Comparison of ENCODE assay signal across 1 cellular context in the genomic region with DNA sequence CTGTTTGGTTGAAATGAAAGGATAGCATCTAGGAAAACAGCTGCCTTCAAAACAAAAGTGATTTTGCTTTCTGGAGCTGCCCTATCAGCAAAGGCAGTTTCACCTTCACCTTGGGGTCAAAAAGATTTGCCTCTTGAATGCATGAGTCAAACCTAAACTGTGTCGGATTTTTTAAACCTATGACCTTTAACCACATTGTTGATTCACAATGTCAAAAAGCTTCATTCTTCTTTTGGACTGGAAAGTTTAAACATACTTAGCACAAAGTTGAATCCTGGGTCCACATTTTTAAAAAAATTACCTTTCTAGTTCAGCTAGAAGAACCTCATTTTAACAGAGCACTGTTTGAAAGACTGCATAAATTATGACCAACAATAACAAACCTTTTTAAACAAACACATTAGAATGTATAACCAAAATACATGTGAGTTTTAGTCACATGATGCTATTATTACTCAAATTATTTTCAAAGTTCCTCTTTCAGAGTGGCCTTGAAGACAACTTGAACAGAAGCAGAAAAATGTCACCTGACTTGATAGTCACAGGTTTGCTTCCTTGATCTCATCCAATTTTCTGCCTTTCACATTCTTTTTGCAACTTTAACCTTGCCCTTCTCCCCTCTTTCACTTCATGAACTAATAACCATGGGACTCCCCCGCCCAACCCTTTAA.
TF ChIP-seq lines count a peak whose summit lies in the region.

No MANE protein-coding gene starts in this region.

TF ChIP-seq in GM12878, 131 proteins besides CTCF, POLR2A, EP300 and RAD21 (continued from another document and continues in another):
- no peak for TF ChIP-seq BRCA1 (IDR thresholded peaks at IDR 0.05; ENCODE audit: low read depth, low read length)
- no peak for TF ChIP-seq KDM1A (IDR thresholded peaks at IDR 0.05; ENCODE audit: borderline replicate concordance)
- TF ChIP-seq RBBP5 (conservative IDR thresholded peaks at IDR 0.05), result peak; percentile 97
- TF ChIP-seq WRNIP1 (IDR thresholded peaks at IDR 0.05; ENCODE audit: borderline replicate concordance, low read depth, low read length), result no peak
- TF ChIP-seq, protein P1, sequence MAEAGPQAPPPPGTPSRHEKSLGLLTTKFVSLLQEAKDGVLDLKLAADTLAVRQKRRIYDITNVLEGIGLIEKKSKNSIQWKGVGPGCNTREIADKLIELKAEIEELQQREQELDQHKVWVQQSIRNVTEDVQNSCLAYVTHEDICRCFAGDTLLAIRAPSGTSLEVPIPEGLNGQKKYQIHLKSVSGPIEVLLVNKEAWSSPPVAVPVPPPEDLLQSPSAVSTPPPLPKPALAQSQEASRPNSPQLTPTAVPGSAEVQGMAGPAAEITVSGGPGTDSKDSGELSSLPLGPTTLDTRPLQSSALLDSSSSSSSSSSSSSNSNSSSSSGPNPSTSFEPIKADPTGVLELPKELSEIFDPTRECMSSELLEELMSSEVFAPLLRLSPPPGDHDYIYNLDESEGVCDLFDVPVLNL (IDR thresholded peaks at IDR 0.05; ENCODE audit: low read depth, low read length), result no peak
- TF ChIP-seq, protein P2, sequence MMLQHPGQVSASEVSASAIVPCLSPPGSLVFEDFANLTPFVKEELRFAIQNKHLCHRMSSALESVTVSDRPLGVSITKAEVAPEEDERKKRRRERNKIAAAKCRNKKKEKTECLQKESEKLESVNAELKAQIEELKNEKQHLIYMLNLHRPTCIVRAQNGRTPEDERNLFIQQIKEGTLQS (IDR thresholded peaks at IDR 0.05; ENCODE audit: borderline replicate concordance, extremely low read depth, low read depth, low read length), result no peak
- peak; percentile 46 for TF ChIP-seq IKZF1 (conservative IDR thresholded peaks at IDR 0.05)
- TF ChIP-seq RUNX3 (IDR thresholded peaks at IDR 0.05; ENCODE audit: low read length), result peak; percentile 98
- peak; percentile 91 for TF ChIP-seq NR2C1 (IDR thresholded peaks at IDR 0.05)
- no peak for TF ChIP-seq CBX3 (IDR thresholded peaks at IDR 0.05; ENCODE audit: borderline replicate concordance, low read depth)
- TF ChIP-seq FOXM1 (IDR thresholded peaks at IDR 0.05; ENCODE audit: low read depth, low read length), result peak; percentile 95
- TF ChIP-seq RAD51 (IDR thresholded peaks at IDR 0.05), result peak; percentile 98
- TF ChIP-seq, protein P3, sequence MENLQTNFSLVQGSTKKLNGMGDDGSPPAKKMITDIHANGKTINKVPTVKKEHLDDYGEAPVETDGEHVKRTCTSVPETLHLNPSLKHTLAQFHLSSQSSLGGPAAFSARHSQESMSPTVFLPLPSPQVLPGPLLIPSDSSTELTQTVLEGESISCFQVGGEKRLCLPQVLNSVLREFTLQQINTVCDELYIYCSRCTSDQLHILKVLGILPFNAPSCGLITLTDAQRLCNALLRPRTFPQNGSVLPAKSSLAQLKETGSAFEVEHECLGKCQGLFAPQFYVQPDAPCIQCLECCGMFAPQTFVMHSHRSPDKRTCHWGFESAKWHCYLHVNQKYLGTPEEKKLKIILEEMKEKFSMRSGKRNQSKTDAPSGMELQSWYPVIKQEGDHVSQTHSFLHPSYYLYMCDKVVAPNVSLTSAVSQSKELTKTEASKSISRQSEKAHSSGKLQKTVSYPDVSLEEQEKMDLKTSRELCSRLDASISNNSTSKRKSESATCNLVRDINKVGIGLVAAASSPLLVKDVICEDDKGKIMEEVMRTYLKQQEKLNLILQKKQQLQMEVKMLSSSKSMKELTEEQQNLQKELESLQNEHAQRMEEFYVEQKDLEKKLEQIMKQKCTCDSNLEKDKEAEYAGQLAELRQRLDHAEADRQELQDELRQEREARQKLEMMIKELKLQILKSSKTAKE (IDR thresholded peaks at IDR 0.05; ENCODE audit: low read depth, poor library complexity, severe bottlenecking), result peak; percentile 95
- peak; percentile 44 for TF ChIP-seq MXI1 (IDR thresholded peaks at IDR 0.05; ENCODE audit: low read depth, low read length)
- no peak for TF ChIP-seq TCF3 (IDR thresholded peaks at IDR 0.05; ENCODE audit: borderline replicate concordance, insufficient read depth, low read depth, low read length)
- TF ChIP-seq SIX5 (IDR thresholded peaks at IDR 0.05; ENCODE audit: low read depth, low read length, severe bottlenecking), result peak; percentile 24
- TF ChIP-seq NFIC (IDR thresholded peaks at IDR 0.05; ENCODE audit: low read depth, low read length), result peak; percentile 94
- TF ChIP-seq, protein P4, sequence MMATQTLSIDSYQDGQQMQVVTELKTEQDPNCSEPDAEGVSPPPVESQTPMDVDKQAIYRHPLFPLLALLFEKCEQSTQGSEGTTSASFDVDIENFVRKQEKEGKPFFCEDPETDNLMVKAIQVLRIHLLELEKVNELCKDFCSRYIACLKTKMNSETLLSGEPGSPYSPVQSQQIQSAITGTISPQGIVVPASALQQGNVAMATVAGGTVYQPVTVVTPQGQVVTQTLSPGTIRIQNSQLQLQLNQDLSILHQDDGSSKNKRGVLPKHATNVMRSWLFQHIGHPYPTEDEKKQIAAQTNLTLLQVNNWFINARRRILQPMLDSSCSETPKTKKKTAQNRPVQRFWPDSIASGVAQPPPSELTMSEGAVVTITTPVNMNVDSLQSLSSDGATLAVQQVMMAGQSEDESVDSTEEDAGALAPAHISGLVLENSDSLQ (IDR thresholded peaks at IDR 0.05), result peak; percentile 64; the same call in 1 of the 2 replicates
- no peak for TF ChIP-seq YY1 (IDR thresholded peaks at IDR 0.05; ENCODE audit: low read depth, low read length)
- TF ChIP-seq PAX5 (IDR thresholded peaks at IDR 0.05; ENCODE audit: borderline replicate concordance, low read depth, low read length), result peak; percentile 75; the same call in 1 of the 2 replicates
- TF ChIP-seq HDAC2 (IDR thresholded peaks at IDR 0.05), result no peak
- no peak for TF ChIP-seq YBX1 (IDR thresholded peaks at IDR 0.05)
- peak; percentile 48; the same call in 1 of the 2 replicates for TF ChIP-seq TBL1XR1 (IDR thresholded peaks at IDR 0.05; ENCODE audit: low read depth, low read length)
- peak; percentile 88 for TF ChIP-seq POU2F2 (IDR thresholded peaks at IDR 0.05; ENCODE audit: borderline replicate concordance, low read depth, low read length)
- no peak; the same call in 1 of the 2 replicates for TF ChIP-seq BACH1 (IDR thresholded peaks at IDR 0.05; ENCODE audit: borderline replicate concordance)
- TF ChIP-seq CBFB (IDR thresholded peaks at IDR 0.05; ENCODE audit: low read depth), result 0 out of 2 replicates have a peak, but pooled peaks have one; percentile 68
- TF ChIP-seq EZH2 (IDR thresholded peaks at IDR 0.05; ENCODE audit: borderline replicate concordance, control insufficient read depth, low read depth, low read length), result no peak
- TF ChIP-seq, protein P5, sequence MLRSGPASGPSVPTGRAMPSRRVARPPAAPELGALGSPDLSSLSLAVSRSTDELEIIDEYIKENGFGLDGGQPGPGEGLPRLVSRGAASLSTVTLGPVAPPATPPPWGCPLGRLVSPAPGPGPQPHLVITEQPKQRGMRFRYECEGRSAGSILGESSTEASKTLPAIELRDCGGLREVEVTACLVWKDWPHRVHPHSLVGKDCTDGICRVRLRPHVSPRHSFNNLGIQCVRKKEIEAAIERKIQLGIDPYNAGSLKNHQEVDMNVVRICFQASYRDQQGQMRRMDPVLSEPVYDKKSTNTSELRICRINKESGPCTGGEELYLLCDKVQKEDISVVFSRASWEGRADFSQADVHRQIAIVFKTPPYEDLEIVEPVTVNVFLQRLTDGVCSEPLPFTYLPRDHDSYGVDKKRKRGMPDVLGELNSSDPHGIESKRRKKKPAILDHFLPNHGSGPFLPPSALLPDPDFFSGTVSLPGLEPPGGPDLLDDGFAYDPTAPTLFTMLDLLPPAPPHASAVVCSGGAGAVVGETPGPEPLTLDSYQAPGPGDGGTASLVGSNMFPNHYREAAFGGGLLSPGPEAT (IDR thresholded peaks at IDR 0.05; ENCODE audit: low read depth), result peak; percentile 91
- no peak for TF ChIP-seq SPI1 (IDR thresholded peaks at IDR 0.05; ENCODE audit: borderline replicate concordance, insufficient read depth, low read depth, low read length)
- TF ChIP-seq NBN (IDR thresholded peaks at IDR 0.05), result peak; percentile 59; the same call in 1 of the 2 replicates
- peak; percentile 28; the same call in 1 of the 2 replicates for TF ChIP-seq GATAD2B (conservative IDR thresholded peaks at IDR 0.05; ENCODE audit: low read depth)
- no peak for TF ChIP-seq HDGF (IDR thresholded peaks at IDR 0.05)
- peak; percentile 33; the same call in 1 of the 2 replicates for TF ChIP-seq TAF1 (IDR thresholded peaks at IDR 0.05; ENCODE audit: borderline replicate concordance, low read depth, low read length)
- no peak for TF ChIP-seq MYC (IDR thresholded peaks at IDR 0.05; ENCODE audit: insufficient read depth, insufficient read length, insufficient replicate concordance, low read length, severe bottlenecking)
- peak; percentile 78; the same call in 1 of the 2 replicates for TF ChIP-seq BCL11A (IDR thresholded peaks at IDR 0.05; ENCODE audit: low read depth, low read length)
- TF ChIP-seq CREB1 (IDR thresholded peaks at IDR 0.05; ENCODE audit: low read depth), result peak; percentile 32
- peak; percentile 88 for TF ChIP-seq MTA2 (IDR thresholded peaks at IDR 0.05; ENCODE audit: low read depth)
- TF ChIP-seq ETV6 (conservative IDR thresholded peaks at IDR 0.05 in 1 of 2, IDR thresholded peaks at IDR 0.05 in 1 of 2; ENCODE audit: borderline replicate concordance in 1 of 2, low read depth in 1 of 2), result peak in 1 of 2 experiments; percentile 59; a peak in 1 of 4 replicates
- peak; percentile 90 for TF ChIP-seq CBX5 (IDR thresholded peaks at IDR 0.05; ENCODE audit: low read depth)
- TF ChIP-seq, protein P6, sequence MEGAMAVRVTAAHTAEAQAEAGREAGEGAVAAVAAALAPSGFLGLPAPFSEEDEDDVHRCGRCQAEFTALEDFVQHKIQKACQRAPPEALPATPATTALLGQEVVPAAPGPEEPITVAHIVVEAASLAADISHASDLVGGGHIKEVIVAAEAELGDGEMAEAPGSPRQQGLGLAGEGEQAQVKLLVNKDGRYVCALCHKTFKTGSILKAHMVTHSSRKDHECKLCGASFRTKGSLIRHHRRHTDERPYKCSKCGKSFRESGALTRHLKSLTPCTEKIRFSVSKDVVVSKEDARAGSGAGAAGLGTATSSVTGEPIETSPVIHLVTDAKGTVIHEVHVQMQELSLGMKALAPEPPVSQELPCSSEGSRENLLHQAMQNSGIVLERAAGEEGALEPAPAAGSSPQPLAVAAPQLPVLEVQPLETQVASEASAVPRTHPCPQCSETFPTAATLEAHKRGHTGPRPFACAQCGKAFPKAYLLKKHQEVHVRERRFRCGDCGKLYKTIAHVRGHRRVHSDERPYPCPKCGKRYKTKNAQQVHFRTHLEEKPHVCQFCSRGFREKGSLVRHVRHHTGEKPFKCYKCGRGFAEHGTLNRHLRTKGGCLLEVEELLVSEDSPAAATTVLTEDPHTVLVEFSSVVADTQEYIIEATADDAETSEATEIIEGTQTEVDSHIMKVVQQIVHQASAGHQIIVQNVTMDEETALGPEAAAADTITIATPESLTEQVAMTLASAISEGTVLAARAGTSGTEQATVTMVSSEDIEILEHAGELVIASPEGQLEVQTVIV (IDR thresholded peaks at IDR 0.05; ENCODE audit: borderline replicate concordance, partially characterized antibody), result no peak
- TF ChIP-seq KLF5 (IDR thresholded peaks at IDR 0.05; ENCODE audit: partially characterized antibody), result no peak
- TF ChIP-seq, protein P7, sequence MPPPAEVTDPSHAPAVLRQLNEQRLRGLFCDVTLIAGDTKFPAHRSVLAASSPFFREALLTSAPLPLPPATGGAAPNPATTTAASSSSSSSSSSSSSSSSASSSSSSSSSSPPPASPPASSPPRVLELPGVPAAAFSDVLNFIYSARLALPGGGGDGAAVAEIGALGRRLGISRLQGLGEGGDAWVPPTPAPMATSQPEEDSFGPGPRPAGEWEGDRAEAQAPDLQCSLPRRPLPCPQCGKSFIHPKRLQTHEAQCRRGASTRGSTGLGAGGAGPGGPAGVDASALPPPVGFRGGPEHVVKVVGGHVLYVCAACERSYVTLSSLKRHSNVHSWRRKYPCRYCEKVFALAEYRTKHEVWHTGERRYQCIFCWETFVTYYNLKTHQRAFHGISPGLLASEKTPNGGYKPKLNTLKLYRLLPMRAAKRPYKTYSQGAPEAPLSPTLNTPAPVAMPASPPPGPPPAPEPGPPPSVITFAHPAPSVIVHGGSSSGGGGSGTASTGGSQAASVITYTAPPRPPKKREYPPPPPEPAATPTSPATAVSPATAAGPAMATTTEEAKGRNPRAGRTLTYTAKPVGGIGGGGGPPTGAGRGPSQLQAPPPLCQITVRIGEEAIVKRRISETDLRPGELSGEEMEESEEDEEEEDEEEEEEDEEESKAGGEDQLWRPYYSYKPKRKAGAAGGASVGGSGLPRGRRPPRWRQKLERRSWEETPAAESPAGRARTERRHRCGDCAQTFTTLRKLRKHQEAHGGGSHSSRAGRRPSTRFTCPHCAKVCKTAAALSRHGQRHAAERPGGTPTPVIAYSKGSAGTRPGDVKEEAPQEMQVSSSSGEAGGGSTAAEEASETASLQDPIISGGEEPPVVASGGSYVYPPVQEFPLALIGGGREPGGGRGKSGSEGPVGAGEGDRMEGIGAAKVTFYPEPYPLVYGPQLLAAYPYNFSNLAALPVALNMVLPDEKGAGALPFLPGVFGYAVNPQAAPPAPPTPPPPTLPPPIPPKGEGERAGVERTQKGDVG (CRISPR knock-in tag; IDR thresholded peaks at IDR 0.05), result 0 out of 2 replicates have a peak, but pooled peaks have one; percentile 12
- TF ChIP-seq POLR2AphosphoS5 (IDR thresholded peaks at IDR 0.05; ENCODE audit: low read length), result no peak
- TF ChIP-seq, protein P8, sequence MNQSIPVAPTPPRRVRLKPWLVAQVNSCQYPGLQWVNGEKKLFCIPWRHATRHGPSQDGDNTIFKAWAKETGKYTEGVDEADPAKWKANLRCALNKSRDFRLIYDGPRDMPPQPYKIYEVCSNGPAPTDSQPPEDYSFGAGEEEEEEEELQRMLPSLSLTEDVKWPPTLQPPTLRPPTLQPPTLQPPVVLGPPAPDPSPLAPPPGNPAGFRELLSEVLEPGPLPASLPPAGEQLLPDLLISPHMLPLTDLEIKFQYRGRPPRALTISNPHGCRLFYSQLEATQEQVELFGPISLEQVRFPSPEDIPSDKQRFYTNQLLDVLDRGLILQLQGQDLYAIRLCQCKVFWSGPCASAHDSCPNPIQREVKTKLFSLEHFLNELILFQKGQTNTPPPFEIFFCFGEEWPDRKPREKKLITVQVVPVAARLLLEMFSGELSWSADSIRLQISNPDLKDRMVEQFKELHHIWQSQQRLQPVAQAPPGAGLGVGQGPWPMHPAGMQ (IDR thresholded peaks at IDR 0.05; ENCODE audit: borderline replicate concordance), result no peak
- peak; percentile 89 for TF ChIP-seq JUND (IDR thresholded peaks at IDR 0.05; ENCODE audit: low read depth, low read length)
- TF ChIP-seq ATF7 (IDR thresholded peaks at IDR 0.05; ENCODE audit: low read depth), result peak; percentile 81
- TF ChIP-seq FOXK2 (IDR thresholded peaks at IDR 0.05), result peak; percentile 40; the same call in 1 of the 2 replicates
- TF ChIP-seq CHD4 (IDR thresholded peaks at IDR 0.05), result no peak
- TF ChIP-seq, protein P9, sequence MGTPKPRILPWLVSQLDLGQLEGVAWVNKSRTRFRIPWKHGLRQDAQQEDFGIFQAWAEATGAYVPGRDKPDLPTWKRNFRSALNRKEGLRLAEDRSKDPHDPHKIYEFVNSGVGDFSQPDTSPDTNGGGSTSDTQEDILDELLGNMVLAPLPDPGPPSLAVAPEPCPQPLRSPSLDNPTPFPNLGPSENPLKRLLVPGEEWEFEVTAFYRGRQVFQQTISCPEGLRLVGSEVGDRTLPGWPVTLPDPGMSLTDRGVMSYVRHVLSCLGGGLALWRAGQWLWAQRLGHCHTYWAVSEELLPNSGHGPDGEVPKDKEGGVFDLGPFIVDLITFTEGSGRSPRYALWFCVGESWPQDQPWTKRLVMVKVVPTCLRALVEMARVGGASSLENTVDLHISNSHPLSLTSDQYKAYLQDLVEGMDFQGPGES (IDR thresholded peaks at IDR 0.05), result no peak
- TF ChIP-seq TCF12 (IDR thresholded peaks at IDR 0.05; ENCODE audit: low read depth, low read length), result peak; percentile 67; the same call in 1 of the 2 replicates
